Comparison of ENCODE assay signal across 8 cellular contexts in the genomic region with DNA sequence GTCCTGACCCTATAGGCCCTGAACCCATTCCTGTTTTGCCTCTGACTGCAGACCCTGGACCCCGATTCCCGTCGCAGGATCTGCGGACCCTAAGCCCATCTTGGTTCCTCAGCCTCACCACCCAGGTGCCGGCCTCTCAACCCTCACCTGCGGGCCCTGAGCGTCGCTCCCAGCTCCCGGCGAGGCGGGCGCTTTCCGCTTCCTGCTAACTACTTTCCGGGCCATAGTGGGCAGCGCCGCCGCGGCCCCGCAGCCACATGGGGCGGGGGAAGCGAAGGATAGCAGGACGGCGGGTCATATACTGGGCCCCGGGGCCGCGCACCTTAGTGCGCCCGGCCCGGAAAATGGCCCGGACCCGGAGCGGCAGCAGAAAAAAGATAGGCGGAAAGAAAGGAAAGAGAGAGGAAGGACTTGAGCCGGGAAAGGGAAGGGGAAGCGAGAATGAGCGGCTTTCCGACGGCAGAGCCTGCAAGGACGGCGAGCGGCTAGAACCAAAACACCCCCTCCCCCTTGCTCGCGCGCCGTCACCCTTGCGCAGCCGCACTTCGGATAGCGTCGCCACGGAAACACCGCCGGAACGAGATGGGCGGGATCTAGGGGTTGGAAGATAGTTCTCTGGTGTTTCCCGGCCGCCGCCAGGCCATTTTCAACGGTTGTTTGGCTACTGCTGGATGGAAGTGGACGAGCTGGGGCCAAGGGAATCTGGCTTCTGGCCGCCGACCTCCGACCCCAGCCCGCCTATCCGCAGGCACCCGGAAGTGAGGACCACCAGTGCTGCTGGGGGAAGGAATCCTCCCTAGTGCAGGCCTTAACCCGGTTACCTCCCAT. TPM values are rescaled to one million over a fixed set of nuclear protein-coding genes. Genes with fewer than 3 reads are reported as not detected.
DNase-seq lines count a peak whose midpoint lies in the region; ATAC-seq and TF ChIP-seq lines count a peak whose summit lies in the region.

A gene (minus strand): TSS at position 492 of the 828 bp plus-strand sequence. CDS start 267 bp downstream, at position 225.

- H3K9me3 ChIP-seq in HUES64 (ENCODE audit: insufficient read depth, low read depth, low read length) = no peaks in the 10 kb centered on the region
- no peaks in the 10 kb centered on the region for H3K9me3 ChIP-seq in OCI-LY3 (ENCODE audit: insufficient read depth, low read length)
- no peaks in the 10 kb centered on the region for H3K9me3 ChIP-seq in mucosa of descending colon

- H3K27me3 ChIP-seq in HUES64 (ENCODE audit: insufficient read depth, low read length) (no peaks in the 10 kb centered on the region), OCI-LY3 (ENCODE audit: low read depth, low read length) (no peaks in the 10 kb centered on the region)

- intact Hi-C loops in mucosa of descending colon (cut with DNase I, micrococcal nuclease) = no loop called here

- H3K9ac ChIP-seq in HUES64 (ENCODE audit: low read depth, low read length) (peak within 1 kb of the TSS; percentile 77), OCI-LY3 (ENCODE audit: low read length) (peak within 1 kb of the TSS; percentile 99)

- peak within 1 kb of the TSS; percentile 85 for H3K4me3 ChIP-seq in HUES64 (ENCODE audit: low read length)
- H3K4me3 ChIP-seq in OCI-LY3 (ENCODE audit: low read length) = peak within 1 kb of the TSS; percentile 97
- H3K4me3 ChIP-seq in mucosa of descending colon = peak within 1 kb of the TSS; percentile 58

- H3K27ac ChIP-seq in HUES64 (ENCODE audit: low read depth, low read length) (peak within 1 kb of the TSS; percentile 73), OCI-LY3 (ENCODE audit: low read length) (peak within 1 kb of the TSS; percentile 87), epithelial cell of prostate (peak within 1 kb of the TSS; percentile 87)

- DNase-seq in DMS 273 (lab: John Stamatoyannopoulos, UW; ENCODE audit: unreplicated experiment) (peak; percentile 96), activated T-cell treated with anti-CD3 and anti-CD28 coated beads for 48 hours (ENCODE audit: low read depth) (peak; percentile 88), epithelial cell of prostate (ENCODE audit: low read depth, low spot score) (peak; percentile 48), mucosa of descending colon (peak; percentile 94 to 95 (median 94))
- peak; percentile 79 to 80 for DNase-seq in stimulated activated CD8-positive, alpha-beta memory T cell treated with anti-CD3 and anti-CD28 coated beads, Interleukin-4, amount 100 ng/mL, for 1 hour (ENCODE audit: low read depth in 2 of 2, low spot score in 1 of 2)

- peak within 1 kb of the TSS; percentile 71 for H2AFZ ChIP-seq in OCI-LY3 (ENCODE audit: low read depth, low read length)

- TF ChIP-seq CTCF in OCI-LY3 (IDR thresholded peaks at IDR 0.05; ENCODE audit: low read depth, low read length) = no peak
- no peak for TF ChIP-seq CTCF in mucosa of descending colon (IDR thresholded peaks at IDR 0.05)

- 1% methylated on average over 67 of the region's 67 CpGs for WGBS in HUES64

- H4K20me1 ChIP-seq in OCI-LY3 (ENCODE audit: insufficient read depth, low read length) = peaks cover 38% of the 10 kb centered on the region

- peak; percentile 79 for ATAC-seq in GM21447 (IDR thresholded peaks at IDR 0.05; ENCODE audit: unreplicated experiment)
- peak; percentile 98 for ATAC-seq in mucosa of descending colon

- peaks cover 33% of the 10 kb centered on the region for H3K36me3 ChIP-seq in HUES64 (ENCODE audit: insufficient read depth, low read length)
- peaks cover 28% of the 10 kb centered on the region for H3K36me3 ChIP-seq in OCI-LY3 (replicated peaks; ENCODE audit: low read depth, low read length)
- no peaks in the 10 kb centered on the region for H3K36me3 ChIP-seq in mucosa of descending colon (ENCODE audit: low read depth)

- peaks cover 13% of the 10 kb centered on the region for H3K4me1 ChIP-seq in HUES64 (ENCODE audit: insufficient read depth, low read length)
- peaks cover 42% of the 10 kb centered on the region for H3K4me1 ChIP-seq in OCI-LY3 (ENCODE audit: low read length)
- H3K4me1 ChIP-seq in mucosa of descending colon (ENCODE audit: low read depth) = peaks cover 28% of the 10 kb centered on the region

- H3K4me2 ChIP-seq in OCI-LY3 (ENCODE audit: low read length) = peak within 1 kb of the TSS; percentile 97

- peaks cover 50% of the 10 kb centered on the region for H3K79me2 ChIP-seq in OCI-LY3 (ENCODE audit: low read length)

RNA-seq across cellular contexts. Expression of the gene that starts here (rescaled TPM):
- polyA plus RNA-seq in HUES64 (2013, experiment 1 of 2) = 21.8 TPM
- 24.5 TPM for polyA plus RNA-seq in HUES64 (2013, experiment 2 of 2)
- 10 to 100 TPM; 28.7 to 43.0 (median 34.0) TPM for total RNA-seq in mucosa of descending colon

Comparison
In these comparisons a context has a peak if more than half of its experiments do, and no peak if none do; other contexts are left out.
1. Peak in every context shown above with its lines: DNase-seq, ATAC-seq, H3K4me3 ChIP-seq and H3K27ac ChIP-seq.